ENCODE assay signal across 20 cellular contexts in the genomic region with DNA sequence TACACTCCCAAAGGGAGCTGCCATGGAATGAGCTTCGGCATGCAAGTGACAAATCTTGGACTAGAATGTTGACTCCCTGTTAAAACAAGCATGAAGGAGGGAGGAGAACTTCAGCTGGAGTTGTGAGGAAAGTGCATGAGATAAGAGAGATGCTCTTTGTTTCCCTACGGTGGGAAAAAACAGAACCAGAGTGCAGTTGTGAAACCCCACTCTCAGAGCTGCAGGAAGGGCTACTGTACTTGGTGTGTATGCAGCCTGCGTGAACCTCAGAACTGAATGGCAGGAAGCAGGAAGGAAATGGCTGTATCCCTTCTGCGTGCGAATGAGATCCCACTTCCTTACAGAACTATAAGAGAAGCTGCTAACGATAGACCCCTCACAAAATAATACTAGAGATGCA. TPM values are rescaled to one million over a fixed set of nuclear protein-coding genes. Genes with fewer than 3 reads are reported as not detected.
DNase-seq lines count a peak whose midpoint lies in the region; ATAC-seq, FAIRE-seq and TF ChIP-seq lines count a peak whose summit lies in the region.
"Had no signal": no experiment of that assay in that cellular context is flagged by ENCODE, and none has a peak within 500 bp of the region (broad histone marks: within the 10 kb centered on the region; RNA-seq: fewer than 3 reads in every experiment).

No MANE protein-coding gene starts in this region.

- H3K9me3 Mint-ChIP-seq in T-cell: no peaks in the 10 kb centered on the region
- H3K9me3 Mint-ChIP-seq: activated T-cell treated with anti-CD3 and anti-CD28 coated beads, Interleukin-2, amount 50 U/mL, for 4 hours; HFFc6; memory B cell; neural progenitor cell; stimulated activated effector memory CD8-positive, alpha-beta T cell treated with anti-CD3 and anti-CD28 coated beads, Interleukin-12 subunit alpha, Interleukin-12 subunit beta, amount 100 ng/mL, for 72 hours had no signal

- no peak overlapping the region for H3K27ac Mint-ChIP-seq in T-cell
- H3K27ac Mint-ChIP-seq: HFFc6; memory B cell; neural progenitor cell; stimulated activated effector memory CD8-positive, alpha-beta T cell treated with anti-CD3 and anti-CD28 coated beads, Interleukin-12 subunit alpha, Interleukin-12 subunit beta, amount 100 ng/mL, for 72 hours had no signal

- H3K4me3 ChIP-seq in BE2C (ENCODE audit: low read depth, low read length): no peak overlapping the region
- no peak overlapping the region for H3K4me3 ChIP-seq in left lung
- H3K4me3 ChIP-seq: neural progenitor cell, tibial nerve had no signal

- intact Hi-C loops in left lung (cut with DNase I): no loop called here

- H3K27me3 ChIP-seq in BE2C: peaks cover 19% of the 10 kb centered on the region
- H3K27me3 ChIP-seq in left lung: no peaks in the 10 kb centered on the region
- H3K27me3 ChIP-seq: neural progenitor cell, tibial nerve had no signal

- H3K27me3 Mint-ChIP-seq in T-cell: peaks cover 7 to 12% of the 10 kb centered on the region in 2 donors

- no peaks in the 10 kb centered on the region for H3K36me3 Mint-ChIP-seq in T-cell
- H3K36me3 Mint-ChIP-seq: memory B cell; stimulated activated effector memory CD8-positive, alpha-beta T cell treated with anti-CD3 and anti-CD28 coated beads, Interleukin-12 subunit alpha, Interleukin-12 subunit beta, amount 100 ng/mL, for 72 hours had no signal

- POLR2A ChIA-PET in T-cell (lab: Charles Lee): interaction anchor here (0.5 to 0.6 kb wide), 3 partner anchors 338 to 850 kb away, joined by 5 to 9 read pairs (median 9); no protein-coding TSS in a partner anchor

- peaks cover 8 to 14% (median 11%) of the 10 kb centered on the region in 3 donors for H3K4me1 Mint-ChIP-seq in T-cell

- peak; percentile 52 for FAIRE-seq in GM18507 (lab: Jason Lieb, UNC)
- FAIRE-seq: islet of Langerhans had no signal

- DNase-seq in CD1c-positive myeloid dendritic cell (ENCODE audit: extremely low spot score) (peak; percentile 51), GM18507 (ENCODE audit: extremely low spot score, insufficient read length, low read depth) (no peak), T-cell (no peak), lung microvascular endothelial cell (ENCODE audit: low read depth in 2 of 2) (peak; percentile 79 to 81), BE2C (no peak), left lung (no peak)
- DNase-seq: activated CD4-positive, alpha-beta T cell treated with anti-CD3 and anti-CD28 coated beads for 48 hours; activated T-cell treated with anti-CD3 and anti-CD28 coated beads, Interleukin-2, amount 50 U/mL, for 4 hours; HFFc6; NCI-H2029 treated with DMSO at 0.1 percent for 48 hours; NCI-H510A treated with DMSO at 0.1 percent for 48 hours; PC-3; stimulated activated CD4-positive, alpha-beta T cell treated with anti-CD3 and anti-CD28 coated beads, Interleukin-12 subunit alpha, Interleukin-12 subunit beta, amount 100 ng/mL, for 4 hours had no signal

- no peak overlapping the region for H3K27ac ChIP-seq in left lung
- H3K27ac ChIP-seq: neural progenitor cell, tibial nerve had no signal

- H3K4me1 ChIP-seq in BE2C (no peaks in the 10 kb centered on the region), left lung (peaks cover 0 to 11% of the 10 kb centered on the region in 2 donors)
- H3K4me1 ChIP-seq: tibial nerve had no signal

- H3K4me3 Mint-ChIP-seq in T-cell: peak overlapping the region in 1 of 3 donors; percentile 25
- H3K4me3 Mint-ChIP-seq: activated T-cell treated with anti-CD3 and anti-CD28 coated beads, Interleukin-2, amount 50 U/mL, for 4 hours; HFFc6; memory B cell; neural progenitor cell; stimulated activated effector memory CD8-positive, alpha-beta T cell treated with anti-CD3 and anti-CD28 coated beads, Interleukin-12 subunit alpha, Interleukin-12 subunit beta, amount 100 ng/mL, for 72 hours had no signal

- ATAC-seq in T-cell (replicated peaks in 1 of 4) (peak in 3 of 4 experiments; percentile 13 to 48 (median 34)), left lung (no peak), HG03442 (IDR thresholded peaks at IDR 0.05; ENCODE audit: unreplicated experiment) (no peak), HG03469 (IDR thresholded peaks at IDR 0.05; ENCODE audit: unreplicated experiment) (no peak)
- ATAC-seq: activated T-cell treated with anti-CD3 and anti-CD28 coated beads, Interleukin-2, amount 50 U/mL, for 4 hours; PC-3; stimulated activated effector memory CD8-positive, alpha-beta T cell treated with anti-CD3 and anti-CD28 coated beads, Interleukin-12 subunit alpha, Interleukin-12 subunit beta, amount 100 ng/mL, for 72 hours had no signal

- H3K9me3 ChIP-seq in BE2C (no peaks in the 10 kb centered on the region), left lung (no peaks in the 10 kb centered on the region)
- H3K9me3 ChIP-seq: tibial nerve had no signal

- TF ChIP-seq CTCF in BE2C (IDR thresholded peaks at IDR 0.05; ENCODE audit: low read depth, low read length) (no peak), left lung (IDR thresholded peaks at IDR 0.05) (no peak)

- H3K36me3 ChIP-seq in BE2C (no peaks in the 10 kb centered on the region), left lung (no peaks in the 10 kb centered on the region)
- H3K36me3 ChIP-seq: neural progenitor cell, tibial nerve had no signal

- CTCF ChIA-PET in T-cell (lab: Charles Lee): no interaction called here

RNA-seq across cellular contexts. Expression of a gene that starts 57.2 kb away (rescaled TPM):
- total RNA-seq in T-cell (under 1 TPM in 1 of 5 donors, not detected in 4; 0.20 TPM), lung microvascular endothelial cell (not detected in 2 replicates), left lung (1 to 10 TPM; 4.2 to 4.3 TPM)
- polyA plus RNA-seq in BE2C (2012; ENCODE audit: insufficient read depth, insufficient read length, low read depth): not detected

Comparison
In these comparisons a context has a peak if more than half of its experiments do, and no peak if none do; other contexts are left out.
1. DNase-seq: peak in CD1c-positive myeloid dendritic cell (single experiment) and lung microvascular endothelial cell (2 of 2); none in GM18507 (single experiment), T-cell (0 of 34), BE2C (single experiment) and left lung (0 of 2).
2. ATAC-seq: peak in T-cell (3 of 4); none in left lung (single experiment), HG03442 (single experiment) and HG03469 (single experiment).